1 cellular context compared by ENCODE assay signal in the genomic region with DNA sequence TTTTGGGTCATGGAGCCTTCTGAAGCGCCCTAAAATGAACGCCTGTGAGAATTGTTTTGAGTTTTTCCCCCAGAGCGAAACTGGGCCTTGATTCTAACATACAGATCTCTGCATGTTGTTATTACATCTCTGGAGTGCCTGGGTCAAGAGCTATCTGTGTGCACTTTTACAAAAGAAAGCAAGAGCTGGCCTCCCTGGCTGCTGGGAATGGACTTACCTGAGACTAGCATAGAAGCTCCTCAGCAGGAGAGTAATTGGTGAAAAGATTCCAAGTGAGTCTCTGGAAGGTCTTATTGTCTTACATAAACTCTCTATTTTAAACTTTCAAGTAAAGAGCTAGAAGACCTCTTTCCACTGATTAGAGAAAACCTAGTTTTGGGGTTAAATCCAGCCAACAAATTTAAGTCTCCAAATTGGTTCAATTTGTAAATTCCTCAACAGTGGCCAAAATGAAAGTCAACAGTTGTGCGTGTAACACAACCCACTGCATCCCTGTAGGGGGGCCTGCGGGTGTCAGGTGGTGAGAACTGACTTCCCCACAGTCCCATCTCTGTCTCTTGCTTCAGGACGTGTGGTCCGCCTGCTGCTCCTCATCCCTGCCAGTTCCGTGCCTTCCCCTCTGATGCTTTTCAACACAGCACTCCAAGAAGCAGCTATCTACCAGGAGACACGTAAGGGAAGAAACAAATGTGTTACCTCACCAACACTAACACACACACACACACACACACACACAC.
TF ChIP-seq lines count a peak whose summit lies in the region.

No MANE protein-coding gene starts in this region.

TF ChIP-seq in H1, 55 proteins besides CTCF, POLR2A, EP300 and RAD21:
- TF ChIP-seq RBBP5 (IDR thresholded peaks at IDR 0.05; ENCODE audit: borderline replicate concordance, low read depth, low read length) (no peak), ATF3 (IDR thresholded peaks at IDR 0.05; ENCODE audit: insufficient read depth, low read depth, low read length) (no peak), SUZ12 (IDR thresholded peaks at IDR 0.05; ENCODE audit: low read length) (no peak), SIX5 (IDR thresholded peaks at IDR 0.05; ENCODE audit: low read depth, low read length) (no peak), JUND (IDR thresholded peaks at IDR 0.05; ENCODE audit: low read length) (no peak), SP4 (IDR thresholded peaks at IDR 0.05; ENCODE audit: low read length) (no peak), SRF (IDR thresholded peaks at IDR 0.05; ENCODE audit: low read depth, low read length) (no peak), RFX5 (IDR thresholded peaks at IDR 0.05; ENCODE audit: borderline replicate concordance, low read depth, low read length) (no peak), ZNF274 (IDR thresholded peaks at IDR 0.05; ENCODE audit: borderline replicate concordance, extremely low read depth, low read length) (no peak), CBX8 (IDR thresholded peaks at IDR 0.05; ENCODE audit: borderline replicate concordance, low read depth, low read length) (no peak), SIN3A (conservative IDR thresholded peaks at IDR 0.05 in 1 of 2, IDR thresholded peaks at IDR 0.05 in 1 of 2; ENCODE audit: low read depth in 1 of 2, low read length in 2 of 2) (no peak)
